In genomic region chr2:48287971-48288370, GRCh38 we compare ENCODE assay signal across 1 cellular context.
A peak's percentile ranks its signal among the peaks of the same experiment; 100 is the strongest.
TF ChIP-seq lines count a peak whose summit lies in the region.

No MANE protein-coding gene starts in this region.

TF ChIP-seq in K562, 482 proteins besides CTCF, POLR2A, EP300 and RAD21:
- no peak for TF ChIP-seq POLR2B (IDR thresholded peaks at IDR 0.05; ENCODE audit: low read depth, partially characterized antibody)
- no peak for TF ChIP-seq ZNF77 (CRISPR knock-in tag; IDR thresholded peaks at IDR 0.05)
- TF ChIP-seq ZBTB33 (CRISPR knock-in tag; IDR thresholded peaks at IDR 0.05): peak; percentile 40; the same call in 1 of the 2 replicates
- peak; percentile 71; the same call in 1 of the 2 replicates for TF ChIP-seq SPI1 (IDR thresholded peaks at IDR 0.05; ENCODE audit: borderline replicate concordance, low read depth, low read length)
- TF ChIP-seq ZNF785 (CRISPR knock-in tag; IDR thresholded peaks at IDR 0.05): no peak
- TF ChIP-seq ZNF133 (CRISPR knock-in tag; IDR thresholded peaks at IDR 0.05): no peak
- TF ChIP-seq FOXP4 (CRISPR knock-in tag; IDR thresholded peaks at IDR 0.05; ENCODE audit: borderline replicate concordance): no peak
- 0 out of 2 replicates have a peak, but pooled peaks have one; percentile 20 for TF ChIP-seq ZFX (CRISPR knock-in tag; IDR thresholded peaks at IDR 0.05)
- TF ChIP-seq ESRRA (IDR thresholded peaks at IDR 0.05; ENCODE audit: borderline replicate concordance, low read depth): no peak
- TF ChIP-seq YY1 (IDR thresholded peaks at IDR 0.05; ENCODE audit: borderline replicate concordance in 1 of 3, control insufficient read depth in 1 of 3, extremely low read depth in 1 of 3, insufficient read depth in 3 of 3, insufficient read length in 1 of 3, insufficient replicate concordance in 2 of 3, low read depth in 1 of 3, low read length in 2 of 3): no peak
- peak; percentile 99 for TF ChIP-seq ZNF766 (CRISPR knock-in tag; conservative IDR thresholded peaks at IDR 0.05)
- no peak for TF ChIP-seq ELK1 (CRISPR knock-in tag; IDR thresholded peaks at IDR 0.05)
- TF ChIP-seq ZNF277 (CRISPR knock-in tag; IDR thresholded peaks at IDR 0.05; ENCODE audit: borderline replicate concordance): no peak
- no peak for TF ChIP-seq ETV1 (tag; conservative IDR thresholded peaks at IDR 0.05; ENCODE audit: low read depth)
